Comparison of ENCODE assay signal across 35 cellular contexts in the genomic region with DNA sequence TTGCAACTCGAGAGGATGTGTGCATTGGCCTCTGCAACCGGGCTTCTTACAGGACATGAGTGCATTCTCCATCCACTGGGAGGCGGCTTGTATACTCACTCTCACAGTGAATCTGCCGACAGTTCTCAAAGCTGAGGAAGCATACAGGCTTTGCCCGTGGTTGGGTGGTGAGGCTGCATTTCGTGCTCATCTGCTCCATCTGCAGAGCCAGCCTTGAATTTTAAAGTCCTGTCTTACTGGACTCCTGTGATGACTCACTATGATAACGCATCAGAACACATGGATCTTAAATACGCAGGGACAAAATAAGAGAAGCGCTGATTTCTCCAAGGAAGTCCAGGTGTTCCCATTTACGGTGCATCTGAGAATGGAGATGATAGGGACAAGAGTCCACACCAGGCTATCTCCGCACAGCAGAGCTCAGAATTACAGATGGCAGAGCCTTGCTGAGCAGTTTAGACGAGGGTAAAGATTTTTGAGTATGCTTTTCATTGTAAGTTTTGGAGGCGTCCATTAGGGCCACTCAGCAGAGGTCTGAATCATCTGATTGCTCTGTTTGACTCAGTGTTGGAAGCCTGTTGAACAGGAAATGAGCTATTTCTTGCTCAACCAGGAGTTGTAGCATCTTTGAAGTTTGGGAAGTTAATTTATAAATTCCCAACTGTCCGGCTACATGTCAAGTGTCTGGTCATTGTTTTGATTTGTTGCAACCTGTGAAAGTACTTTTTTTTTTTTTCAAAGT.
DNase-seq lines count a peak whose midpoint lies in the region; ATAC-seq and TF ChIP-seq lines count a peak whose summit lies in the region.
"Had no signal": no experiment of that assay in that cellular context is flagged by ENCODE, and none has a peak within 500 bp of the region (broad histone marks: within the 10 kb centered on the region; RNA-seq: fewer than 3 reads in every experiment).

No MANE protein-coding gene starts in this region.

- H4K20me1 ChIP-seq in SK-N-SH (ENCODE audit: insufficient read depth) = no peaks in the 10 kb centered on the region

- no peaks in the 10 kb centered on the region for H3K79me2 ChIP-seq in SK-N-SH (ENCODE audit: insufficient read depth)

- no peaks in the 10 kb centered on the region for H3K9me2 ChIP-seq in SK-N-SH

- no peak for TF ChIP-seq RAD21 in SK-N-SH (IDR thresholded peaks at IDR 0.05; ENCODE audit: low read length)

- H3K27ac ChIP-seq in SK-N-SH (ENCODE audit: low read depth in 2 of 2, low read length in 1 of 2) = 0 out of 4 replicates have a peak overlapping the region, but pooled peaks of 1 of the 2 experiments have one; percentile 27
- H3K27ac ChIP-seq: coronary artery, left ventricle myocardium inferior, ovary, PC-9, upper lobe of right lung, VCaP had no signal

- no peak overlapping the region for H3K9ac ChIP-seq in SK-N-SH

- H3K4me3 ChIP-seq in SK-N-SH (ENCODE audit: low read depth in 2 of 2, low read length in 1 of 2) (0 out of 4 replicates have a peak overlapping the region, but pooled peaks of 1 of the 2 experiments have one; percentile 6), fibroblast of the aortic adventitia (ENCODE audit: low read depth, low read length) (no peak overlapping the region), MG63 (no peak overlapping the region)
- H3K4me3 ChIP-seq: coronary artery, left ventricle myocardium inferior, ovary, PC-9, upper lobe of right lung had no signal

- POLR2A ChIA-PET in SK-N-SH (lab: Yijun Ruan, JAX) = no interaction called here

- no peak overlapping the region for H2AFZ ChIP-seq in SK-N-SH (ENCODE audit: low read depth)
- H2AFZ ChIP-seq: PC-9 had no signal

- peak overlapping the region; percentile 55 for H3K4me2 ChIP-seq in SK-N-SH
- H3K4me2 ChIP-seq: PC-9 had no signal

- ATAC-seq in SK-N-SH treated with all-trans-retinoic acid at 6 μM for 48 hours = no peak
- no peak for ATAC-seq in HG02588 (IDR thresholded peaks at IDR 0.05; ENCODE audit: unreplicated experiment)
- no peak for ATAC-seq in GM19463 (IDR thresholded peaks at IDR 0.05; ENCODE audit: unreplicated experiment)
- ATAC-seq: effector memory CD8-positive, alpha-beta T cell; HepG2; upper lobe of right lung had no signal

- H3F3A ChIP-seq in SK-N-SH (replicated peaks; ENCODE audit: insufficient read depth) = no peaks in the 10 kb centered on the region

- WGBS in SK-N-SH (ENCODE audit: low lambda C conversion rate) = 33% methylated on average over 14 of the region's 14 CpGs

- H3K27me3 ChIP-seq in SK-N-SH (ENCODE audit: insufficient read depth) = no peaks in the 10 kb centered on the region
- no peaks in the 10 kb centered on the region for H3K27me3 ChIP-seq in MG63
- H3K27me3 ChIP-seq: ovary, upper lobe of right lung had no signal

- no peak for DNase-seq in SK-N-SH
- peak; percentile 28 for DNase-seq in astrocyte of the hippocampus (ENCODE audit: low read depth, low spot score)
- DNase-seq in fibroblast of the aortic adventitia (ENCODE audit: low read depth) = peak; percentile 26
- DNase-seq in MG63 = no peak
- no peak for DNase-seq in amygdala (lab: John Stamatoyannopoulos, UW)
- DNase-seq: 8988T; activated CD4-positive, alpha-beta T cell treated with anti-CD3 and anti-CD28 coated beads for 4 hours; activated effector memory CD4-positive, alpha-beta T cell treated with Interleukin-2 at 50 U/mL for 16 hours; activated T-cell treated with anti-CD3 and anti-CD28 coated beads for 4 hours; Calu3; caudate nucleus; DND-41; effector memory CD8-positive, alpha-beta T cell; H7; Kasumi-1; left ventricle myocardium inferior; mesenchymal stem cell; MV-4-11; NCI-H1436; NCI-H2081 treated with DMSO at 0.1 percent for 48 hours; NCI-H226; NCI-H526 treated with DMSO at 0.1 percent for 48 hours; NK-92 treated with Interleukin-12 subunit alpha and Interleukin-12 subunit beta, amount 100 ng/mL, for 24 hours; ovary; PC-9; SIG-M5; stimulated activated naive CD4-positive, alpha-beta T cell; SW 1271; upper lobe of right lung had no signal

- no peaks in the 10 kb centered on the region for H3K9me3 ChIP-seq in SK-N-SH
- no peaks in the 10 kb centered on the region for H3K9me3 ChIP-seq in MG63
- H3K9me3 ChIP-seq: left ventricle myocardium inferior, ovary, upper lobe of right lung had no signal

- H3K36me3 ChIP-seq in SK-N-SH (replicated peaks in 1 of 2; ENCODE audit: control insufficient read depth in 1 of 2, insufficient read depth in 2 of 2, low read length in 1 of 2) (no peaks in the 10 kb centered on the region), MG63 (no peaks in the 10 kb centered on the region)
- H3K36me3 ChIP-seq: left ventricle myocardium inferior, ovary, upper lobe of right lung had no signal

- H3K4me1 ChIP-seq in SK-N-SH (ENCODE audit: control insufficient read depth in 1 of 2, insufficient read depth in 2 of 2, low read depth in 1 of 2, low read length in 1 of 2) = peaks cover 0 to 3% of the 10 kb centered on the region in 2 experiments; a peak in 1 of 4 replicates
- H3K4me1 ChIP-seq: left ventricle myocardium inferior, upper lobe of right lung had no signal

- TF ChIP-seq EP300 in SK-N-SH (IDR thresholded peaks at IDR 0.05; ENCODE audit: borderline replicate concordance in 1 of 2, low read depth in 1 of 2, low read length in 1 of 2) = no peak

- TF ChIP-seq CTCF in SK-N-SH (IDR thresholded peaks at IDR 0.05) (no peak), fibroblast of the aortic adventitia (IDR thresholded peaks at IDR 0.05; ENCODE audit: insufficient read depth, low read length) (no peak)

- CTCF ChIA-PET in SK-N-SH (lab: Yijun Ruan, JAX) = interaction anchor here (0.7 to 3.0 kb wide), 11 partner anchors 11 to 964 kb away, joined by 3 to 65 read pairs (median 10); no protein-coding TSS in a partner anchor

TF ChIP-seq in SK-N-SH, 30 proteins besides CTCF, POLR2A, EP300 and RAD21:
- 0 out of 2 replicates have a peak, but pooled peaks have one; percentile 8 for TF ChIP-seq TCF12 (IDR thresholded peaks at IDR 0.05)
- TF ChIP-seq, protein P1, sequence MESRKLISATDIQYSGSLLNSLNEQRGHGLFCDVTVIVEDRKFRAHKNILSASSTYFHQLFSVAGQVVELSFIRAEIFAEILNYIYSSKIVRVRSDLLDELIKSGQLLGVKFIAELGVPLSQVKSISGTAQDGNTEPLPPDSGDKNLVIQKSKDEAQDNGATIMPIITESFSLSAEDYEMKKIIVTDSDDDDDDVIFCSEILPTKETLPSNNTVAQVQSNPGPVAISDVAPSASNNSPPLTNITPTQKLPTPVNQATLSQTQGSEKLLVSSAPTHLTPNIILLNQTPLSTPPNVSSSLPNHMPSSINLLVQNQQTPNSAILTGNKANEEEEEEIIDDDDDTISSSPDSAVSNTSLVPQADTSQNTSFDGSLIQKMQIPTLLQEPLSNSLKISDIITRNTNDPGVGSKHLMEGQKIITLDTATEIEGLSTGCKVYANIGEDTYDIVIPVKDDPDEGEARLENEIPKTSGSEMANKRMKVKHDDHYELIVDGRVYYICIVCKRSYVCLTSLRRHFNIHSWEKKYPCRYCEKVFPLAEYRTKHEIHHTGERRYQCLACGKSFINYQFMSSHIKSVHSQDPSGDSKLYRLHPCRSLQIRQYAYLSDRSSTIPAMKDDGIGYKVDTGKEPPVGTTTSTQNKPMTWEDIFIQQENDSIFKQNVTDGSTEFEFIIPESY (IDR thresholded peaks at IDR 0.05; ENCODE audit: borderline replicate concordance, low read depth) = no peak
- TF ChIP-seq, protein P2, sequence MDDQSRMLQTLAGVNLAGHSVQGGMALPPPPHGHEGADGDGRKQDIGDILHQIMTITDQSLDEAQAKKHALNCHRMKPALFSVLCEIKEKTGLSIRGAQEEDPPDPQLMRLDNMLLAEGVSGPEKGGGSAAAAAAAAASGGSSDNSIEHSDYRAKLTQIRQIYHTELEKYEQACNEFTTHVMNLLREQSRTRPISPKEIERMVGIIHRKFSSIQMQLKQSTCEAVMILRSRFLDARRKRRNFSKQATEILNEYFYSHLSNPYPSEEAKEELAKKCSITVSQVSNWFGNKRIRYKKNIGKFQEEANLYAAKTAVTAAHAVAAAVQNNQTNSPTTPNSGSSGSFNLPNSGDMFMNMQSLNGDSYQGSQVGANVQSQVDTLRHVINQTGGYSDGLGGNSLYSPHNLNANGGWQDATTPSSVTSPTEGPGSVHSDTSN (IDR thresholded peaks at IDR 0.05) = peak; percentile 16; the same call in 1 of the 2 replicates
- no peak for TF ChIP-seq CHD2 (IDR thresholded peaks at IDR 0.05; ENCODE audit: low read length, partially characterized antibody)

TF ChIP-seq in SK-N-SH treated with all-trans-retinoic acid at 6 μM for 48 hours, 23 proteins besides CTCF, POLR2A, EP300 and RAD21:
- no peak for TF ChIP-seq SNAI2 (CRISPR knock-in tag; IDR thresholded peaks at IDR 0.05)
- TF ChIP-seq, protein P3, sequence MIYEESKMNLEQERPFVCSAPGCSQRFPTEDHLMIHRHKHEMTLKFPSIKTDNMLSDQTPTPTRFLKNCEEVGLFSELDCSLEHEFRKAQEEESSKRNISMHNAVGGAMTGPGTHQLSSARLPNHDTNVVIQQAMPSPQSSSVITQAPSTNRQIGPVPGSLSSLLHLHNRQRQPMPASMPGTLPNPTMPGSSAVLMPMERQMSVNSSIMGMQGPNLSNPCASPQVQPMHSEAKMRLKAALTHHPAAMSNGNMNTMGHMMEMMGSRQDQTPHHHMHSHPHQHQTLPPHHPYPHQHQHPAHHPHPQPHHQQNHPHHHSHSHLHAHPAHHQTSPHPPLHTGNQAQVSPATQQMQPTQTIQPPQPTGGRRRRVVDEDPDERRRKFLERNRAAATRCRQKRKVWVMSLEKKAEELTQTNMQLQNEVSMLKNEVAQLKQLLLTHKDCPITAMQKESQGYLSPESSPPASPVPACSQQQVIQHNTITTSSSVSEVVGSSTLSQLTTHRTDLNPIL (CRISPR knock-in tag; IDR thresholded peaks at IDR 0.05; ENCODE audit: low read depth) = no peak

Comparison
In these comparisons a context has a peak if more than half of its experiments do, and no peak if none do; other contexts are left out.
1. DNase-seq: peak in astrocyte of the hippocampus (single experiment) and fibroblast of the aortic adventitia (single experiment); none in SK-N-SH (single experiment), MG63 (single experiment) and amygdala (0 of 56).